In genomic region chr12:12786716-12787601, GRCh38 we compare ENCODE assay signal across 8 cellular contexts. TPM values are rescaled to one million over a fixed set of nuclear protein-coding genes. Genes with fewer than 3 reads are reported as not detected.
A peak's percentile ranks its signal among the peaks of the same experiment; 100 is the strongest.
DNase-seq lines count a peak whose midpoint lies in the region; ATAC-seq and TF ChIP-seq lines count a peak whose summit lies in the region.

No MANE protein-coding gene starts in this region.

- no peaks in the 10 kb centered on the region for H3K27me3 Mint-ChIP-seq in Caco-2 (ENCODE audit: insufficient read depth, unreplicated experiment)
- no peaks in the 10 kb centered on the region for H3K27me3 Mint-ChIP-seq in naive B cell

- H3K9me3 Mint-ChIP-seq in Caco-2 (ENCODE audit: unreplicated experiment) (peaks cover 8% of the 10 kb centered on the region), naive B cell (no peaks in the 10 kb centered on the region)

- peak; percentile 89 to 94 for DNase-seq in Caco-2
- DNase-seq in OCI-M1 (lab: John Stamatoyannopoulos, UW), result peak; percentile 78
- peak; percentile 41 to 70 for DNase-seq in activated T-helper 1 cell treated with anti-CD3 and anti-CD28 coated beads, Interleukin-2, amount 50 U/mL, for 16 hours (ENCODE audit: low read depth in 1 of 2, low spot score in 1 of 2)
- peak; percentile 82 for DNase-seq in fibroblast of gingiva (ENCODE audit: low read depth)
- DNase-seq in naive B cell, result peak; percentile 70
- peak; percentile 35 to 79 (median 62) for DNase-seq in stimulated activated naive CD4-positive, alpha-beta T cell (lab: John Stamatoyannopoulos, UW)

- H3K4me3 Mint-ChIP-seq in Caco-2 (ENCODE audit: unreplicated experiment), result peak overlapping the region; percentile 88
- peak overlapping the region; percentile 86 to 94 (median 88) for H3K4me3 Mint-ChIP-seq in naive B cell

- H3K36me3 Mint-ChIP-seq in Caco-2 (ENCODE audit: insufficient read depth, unreplicated experiment) (peaks cover 5% of the 10 kb centered on the region), naive B cell (no peaks in the 10 kb centered on the region)

- BruUV-seq in Caco-2 (replicated peaks; lab: Mats Ljungman, UMichigan), result no TSS peak

- H3K4me1 ChIP-seq in Caco-2, result peaks cover 48% of the 10 kb centered on the region

- POLR2A ChIA-PET in Caco-2 (lab: Charles Lee), result interaction anchor here (0.5 to 2.0 kb wide), 35 partner anchors 10 to 1852 kb away, joined by 3 to 12 read pairs (median 5); partner anchors contain the start of genes BORCS5, DDX47 and GPRC5A

- H3K9me3 ChIP-seq in Caco-2, result no peaks in the 10 kb centered on the region

- TF ChIP-seq CTCF in Caco-2 (IDR thresholded peaks at IDR 0.05; ENCODE audit: insufficient read depth in 1 of 2, low read depth in 1 of 2, low read length in 1 of 2, severe bottlenecking in 1 of 2, unreplicated experiment in 1 of 2), result peak in 1 of 2 experiments; percentile 26

- peaks cover 23% of the 10 kb centered on the region for H3K4me1 Mint-ChIP-seq in Caco-2 (ENCODE audit: low read depth, unreplicated experiment)
- peaks cover 0 to 21% (median 11%) of the 10 kb centered on the region in 3 donors for H3K4me1 Mint-ChIP-seq in naive B cell

- no peaks in the 10 kb centered on the region for H3K36me3 ChIP-seq in Caco-2 (ENCODE audit: control insufficient read depth, insufficient read depth, low read length)

- H3K27me3 ChIP-seq in Caco-2 (replicated peaks; ENCODE audit: control insufficient read depth, insufficient read depth, low read length), result no peaks in the 10 kb centered on the region

- CTCF ChIA-PET in Caco-2 (lab: Charles Lee), result interaction anchor here (0.5 to 2.2 kb wide), 12 partner anchors 20 to 469 kb away, joined by 3 to 13 read pairs (median 6); partner anchors contain the start of gene GPRC5A

- H3K27ac Mint-ChIP-seq in Caco-2 (ENCODE audit: unreplicated experiment), result peak overlapping the region; percentile 95
- peak overlapping the region in 5 of 6 donors; percentile 9 to 94 (median 93) for H3K27ac Mint-ChIP-seq in naive B cell

- peak overlapping the region; percentile 65 for H3K4me3 ChIP-seq in Caco-2 (ENCODE audit: low read depth, low read length)

- ATAC-seq in GM19397 (IDR thresholded peaks at IDR 0.05; ENCODE audit: unreplicated experiment) (peak; percentile 89), HG03520 (IDR thresholded peaks at IDR 0.05; ENCODE audit: unreplicated experiment) (peak; percentile 69), naive B cell (ENCODE audit: low read depth in 2 of 2) (peak; percentile 83)

- intact Hi-C loops in Caco-2 (cut with micrococcal nuclease; ENCODE audit: unreplicated experiment), result loop anchor here (5.0 kb wide), 1 partner anchor 425 kb away; no protein-coding TSS in a partner anchor

RNA-seq across cellular contexts. Expression of gene APOLD1, which starts 1.5 kb away (rescaled TPM):
- 4.1 and 4.7 TPM in 2 replicates for total RNA-seq in Caco-2 (2022)
- 1 to 10 TPM in 3 of 6 donors, under 1 TPM in 2, not detected in 1; 0.51 to 2.0 (median 1.1) TPM for polyA plus RNA-seq in naive B cell (ENCODE audit: low read depth in 6 of 6)

RNA-seq across cellular contexts. Expression of gene DDX47, which starts 26.2 kb away (rescaled TPM):
- total RNA-seq in Caco-2 (2022), result 121 and 138 TPM in 2 replicates
- 10 to 100 TPM; 52.0 to 98.1 (median 78.2) TPM for polyA plus RNA-seq in naive B cell (ENCODE audit: low read depth in 6 of 6)

Comparison
In these comparisons a context has a peak if more than half of its experiments do, and no peak if none do; other contexts are left out.
1. Peak in every context shown above with its lines: DNase-seq, ATAC-seq and H3K4me3 ChIP-seq.